In the genomic region with DNA sequence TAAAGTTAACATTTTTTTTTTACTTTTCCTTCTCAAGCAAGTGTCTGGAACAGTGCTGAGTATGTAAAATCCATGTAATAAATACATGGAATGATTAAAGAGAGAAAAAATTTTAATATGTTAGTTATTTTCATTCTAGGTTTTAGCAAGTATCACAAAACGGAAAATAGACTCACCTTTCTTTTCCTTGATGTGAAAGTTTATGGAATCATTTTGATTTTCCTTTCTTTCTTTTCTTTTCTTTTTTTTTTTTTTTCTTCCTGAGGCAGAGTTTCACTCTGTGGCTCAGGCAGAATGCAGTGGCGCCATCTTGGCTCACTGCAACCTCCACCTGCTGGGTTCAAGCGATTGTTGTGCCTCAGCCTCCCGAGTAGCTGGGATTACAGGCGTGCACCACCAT, we compare ENCODE assay signal across 23 cellular contexts.
"Had no signal": no experiment of that assay in that cellular context is flagged by ENCODE, and none has a peak within 500 bp of the region (broad histone marks: within the 10 kb centered on the region; RNA-seq: fewer than 3 reads in every experiment).

No MANE protein-coding gene starts in this region.

- H3K4me3 ChIP-seq: coronary artery, left lung, lower lobe of right lung, prostate gland, right atrium auricular region, smooth muscle cell, suprapubic skin, tibial nerve, upper lobe of left lung had no signal

- H3K27ac ChIP-seq: left lung, lower lobe of right lung, prostate gland, suprapubic skin, upper lobe of left lung had no signal

- H3K27ac Mint-ChIP-seq: effector memory CD8-positive, alpha-beta T cell; nephron progenitor cell had no signal

- H3K9me3 Mint-ChIP-seq: effector memory CD8-positive, alpha-beta T cell; naive thymus-derived CD8-positive, alpha-beta T cell; nephron progenitor cell; stimulated activated naive CD8-positive, alpha-beta T cell treated with anti-CD3 and anti-CD28 coated beads, Interleukin-15, amount 100 ng/mL, for 72 hours had no signal

- ATAC-seq: effector memory CD8-positive, alpha-beta T cell; left cardiac atrium; left lung; lower lobe of right lung; naive thymus-derived CD8-positive, alpha-beta T cell; sciatic nerve; stimulated activated naive CD8-positive, alpha-beta T cell treated with anti-CD3 and anti-CD28 coated beads, Interleukin-15, amount 100 ng/mL, for 72 hours had no signal

- H3K27me3 Mint-ChIP-seq: naive thymus-derived CD8-positive, alpha-beta T cell had no signal

- H3K4me1 ChIP-seq: prostate gland had no signal

- H3K9me3 ChIP-seq: left lung, lower lobe of right lung, prostate gland, right atrium auricular region, suprapubic skin, tibial nerve, upper lobe of left lung had no signal

- H3K36me3 ChIP-seq: prostate gland had no signal

- H3K27me3 ChIP-seq: left lung, right atrium auricular region, suprapubic skin, tibial nerve, upper lobe of left lung had no signal

- DNase-seq: dermis blood vessel endothelial cell; effector memory CD8-positive, alpha-beta T cell; hypothalamus; left cardiac atrium; left lung; lower lobe of right lung; naive thymus-derived CD8-positive, alpha-beta T cell; nephron progenitor cell; nucleus accumbens; stimulated activated CD4-positive, alpha-beta T cell treated with anti-CD3 and anti-CD28 coated beads, Interleukin-12 subunit alpha, Interleukin-12 subunit beta, amount 100 ng/mL, for 4 hours; stimulated activated CD4-positive, alpha-beta T cell treated with anti-CD3 and anti-CD28 coated beads, Interleukin-1b, Interleukin-23, amount 100 ng/mL, for 48 hours; stimulated activated CD4-positive, alpha-beta T cell treated with anti-CD3 and anti-CD28 coated beads, Interleukin-4, amount 100 ng/mL, for 1 hour; stimulated activated CD8-positive, alpha-beta memory T cell treated with anti-CD3 and anti-CD28 coated beads, Interleukin-4, amount 100 ng/mL, for 48 hours; stimulated activated naive CD4-positive, alpha-beta T cell; stimulated activated naive CD8-positive, alpha-beta T cell treated with anti-CD3 and anti-CD28 coated beads, Interleukin-15, amount 100 ng/mL, for 72 hours; upper lobe of left lung had no signal

- H3K4me3 Mint-ChIP-seq: effector memory CD8-positive, alpha-beta T cell; naive thymus-derived CD8-positive, alpha-beta T cell; nephron progenitor cell; stimulated activated naive CD8-positive, alpha-beta T cell treated with anti-CD3 and anti-CD28 coated beads, Interleukin-15, amount 100 ng/mL, for 72 hours had no signal
